In genomic region chr6:145964948-145965366, GRCh38 we compare ENCODE assay signal across 8 cellular contexts. TPM values are rescaled to one million over a fixed set of nuclear protein-coding genes. Genes with fewer than 3 reads are reported as not detected.
DNase-seq lines count a peak whose midpoint lies in the region; ATAC-seq and TF ChIP-seq lines count a peak whose summit lies in the region.

No MANE protein-coding gene starts in this region.

- H3K4me1 Mint-ChIP-seq in Calu3 (ENCODE audit: low read depth, unreplicated experiment) = no peaks in the 10 kb centered on the region
- H3K4me1 Mint-ChIP-seq in chondrocyte (ENCODE audit: low read depth) = peaks cover 34% of the 10 kb centered on the region
- H3K4me1 Mint-ChIP-seq in naive B cell = peaks cover 13 to 48% (median 34%) of the 10 kb centered on the region in 3 donors

- DNase-seq in Calu3 (no peak), MM.1S (no peak), chondrocyte (ENCODE audit: low spot score) (no peak), naive B cell (no peak), LoVo (ENCODE audit: low spot score) (no peak), NCI-H2081 (lab: John Stamatoyannopoulos, UW) (no peak), NAMALWA (ENCODE audit: low spot score) (no peak)

- peak overlapping the region; percentile 27; the same call in 1 of the 2 replicates for H3K27ac ChIP-seq in MM.1S (ENCODE audit: low read length)

- peak overlapping the region; percentile 78 for H3K4me3 ChIP-seq in MM.1S (ENCODE audit: low read length)

- H3K9me2 ChIP-seq in MM.1S (replicated peaks; ENCODE audit: insufficient read depth, low read length) = no peaks in the 10 kb centered on the region

- H3K27ac Mint-ChIP-seq in Calu3 (ENCODE audit: unreplicated experiment) (no peak overlapping the region), chondrocyte (ENCODE audit: unreplicated experiment) (peak overlapping the region; percentile 98), naive B cell (peak overlapping the region; percentile 95 to 99 (median 98))

- H4K20me1 ChIP-seq in MM.1S (ENCODE audit: insufficient read depth, low read length) = no peaks in the 10 kb centered on the region

- no peaks in the 10 kb centered on the region for H3F3A ChIP-seq in MM.1S (ENCODE audit: insufficient read depth, low read length)

- H3K4me3 Mint-ChIP-seq in Calu3 (ENCODE audit: low read depth, unreplicated experiment) (peak overlapping the region; percentile 81), chondrocyte (ENCODE audit: unreplicated experiment) (peak overlapping the region; percentile 96), naive B cell (peak overlapping the region; percentile 96 to 100 (median 99))

- no peaks in the 10 kb centered on the region for H3K27me3 Mint-ChIP-seq in Calu3 (ENCODE audit: unreplicated experiment)
- peaks cover 5% of the 10 kb centered on the region for H3K27me3 Mint-ChIP-seq in chondrocyte (ENCODE audit: low read depth)
- no peaks in the 10 kb centered on the region for H3K27me3 Mint-ChIP-seq in naive B cell

- no peaks in the 10 kb centered on the region for H3K9me3 ChIP-seq in MM.1S (replicated peaks; ENCODE audit: insufficient read depth, low read length)

- H3K27me3 ChIP-seq in MM.1S (replicated peaks; ENCODE audit: insufficient read depth, low read length) = no peaks in the 10 kb centered on the region

- H3K9me3 Mint-ChIP-seq in Calu3 (ENCODE audit: low read depth, unreplicated experiment) = no peaks in the 10 kb centered on the region
- H3K9me3 Mint-ChIP-seq in chondrocyte (ENCODE audit: low read depth) = no peaks in the 10 kb centered on the region
- H3K9me3 Mint-ChIP-seq in naive B cell = peaks cover 0 to 1% (median 0%) of the 10 kb centered on the region in 7 donors

- CTCF ChIA-PET in Calu3 (lab: Charles Lee) = interaction anchor here (0.6 to 0.9 kb wide), 2 partner anchors 345 to 581 kb away, joined by 3 to 4 read pairs; no protein-coding TSS in a partner anchor

- peak overlapping the region; percentile 70; the same call in 1 of the 2 replicates for H3K4me2 ChIP-seq in MM.1S (ENCODE audit: low read depth, low read length)

- 0 out of 2 replicates have a peak, but pooled peaks cover 6% of the 10 kb centered on the region for H3K4me1 ChIP-seq in MM.1S (ENCODE audit: low read length)

- H3K79me2 ChIP-seq in MM.1S (ENCODE audit: low read length) = peaks cover 38% of the 10 kb centered on the region

- peak overlapping the region; percentile 69 for H2AFZ ChIP-seq in MM.1S (ENCODE audit: low read length)

- H3K36me3 Mint-ChIP-seq in Calu3 (ENCODE audit: insufficient read depth, unreplicated experiment) (peaks cover 16% of the 10 kb centered on the region), chondrocyte (ENCODE audit: low read depth) (no peaks in the 10 kb centered on the region), naive B cell (no peaks in the 10 kb centered on the region)

- intact Hi-C loops in Calu3 (cut with micrococcal nuclease; ENCODE audit: unreplicated experiment) = no loop called here

- H3K9ac ChIP-seq in MM.1S (ENCODE audit: low read length) = peak overlapping the region; percentile 58; the same call in 1 of the 2 replicates

- BruUV-seq in Calu3 (replicated peaks; lab: Mats Ljungman, UMichigan) = no TSS peak

- no peak for ATAC-seq in naive B cell (ENCODE audit: low read depth in 2 of 2)
- ATAC-seq in HG02852 (IDR thresholded peaks at IDR 0.05; ENCODE audit: unreplicated experiment) = no peak

- TF ChIP-seq CTCF in Calu3 (IDR thresholded peaks at IDR 0.05; ENCODE audit: unreplicated experiment) = no peak
- no peak for TF ChIP-seq CTCF in MM.1S (IDR thresholded peaks at IDR 0.05; ENCODE audit: low read length)
- TF ChIP-seq CTCF in chondrocyte (IDR thresholded peaks at IDR 0.05) = no peak

- no peaks in the 10 kb centered on the region for H3K36me3 ChIP-seq in MM.1S (replicated peaks; ENCODE audit: insufficient read depth, low read length)

RNA-seq across cellular contexts. Expression of gene SHPRH, which starts 0.8 kb away (rescaled TPM):
- total RNA-seq in Calu3 (2022) (11.1 and 12.7 TPM in 2 replicates), chondrocyte (10.9 to 16.6 TPM (median 11.5 TPM) in 3 replicates)
- polyA plus RNA-seq in naive B cell (ENCODE audit: low read depth in 6 of 6) = 10 to 100 TPM in 4 of 6 donors, 1 to 10 TPM in 2; 7.3 to 17.6 (median 11.1) TPM
